8 cellular contexts compared by ENCODE assay signal in genomic region chr22:44735518-44736428, GRCh38. TPM values are rescaled to one million over a fixed set of nuclear protein-coding genes. Genes with fewer than 3 reads are reported as not detected.
DNase-seq lines count a peak whose midpoint lies in the region; ATAC-seq and TF ChIP-seq lines count a peak whose summit lies in the region.

No MANE protein-coding gene starts in this region.

- BruUV-seq in HCT116 (replicated peaks; lab: Mats Ljungman, UMichigan) = no TSS peak

- no peak overlapping the region for H3K27ac ChIP-seq in HCT116 (ENCODE audit: low read depth, low read length)
- H3K27ac ChIP-seq in osteoblast (ENCODE audit: low read depth, low read length) = no peak overlapping the region
- H3K27ac ChIP-seq in tibial artery = no peak overlapping the region

- POLR2A ChIA-PET in HCT116 (lab: Charles Lee) = no interaction called here

- H3K27me3 ChIP-seq in BE2C (no peaks in the 10 kb centered on the region), HCT116 (ENCODE audit: insufficient read depth, low read length) (no peaks in the 10 kb centered on the region), osteoblast (ENCODE audit: insufficient read depth, low read length) (peaks cover 4% of the 10 kb centered on the region), tibial artery (peaks cover 0 to 40% of the 10 kb centered on the region in 2 donors)

- no peak overlapping the region for H3K9ac ChIP-seq in HCT116 (ENCODE audit: low read length)

- RAD21 ChIA-PET in HCT116 (lab: Charles Lee; ENCODE audit: low non-redundant PET in 1 of 2, low total read pairs in 2 of 2, uncharacterized antibody in 2 of 2, unreplicated experiment in 2 of 2) = no interaction called here

- no peaks in the 10 kb centered on the region for H3K9me3 ChIP-seq in BE2C
- no peaks in the 10 kb centered on the region for H3K9me3 ChIP-seq in HCT116 (ENCODE audit: control insufficient read depth in 1 of 2, insufficient read depth in 1 of 2, low read depth in 1 of 2, low read length in 2 of 2)
- no peaks in the 10 kb centered on the region for H3K9me3 ChIP-seq in osteoblast (ENCODE audit: low read depth, low read length)
- no peaks in the 10 kb centered on the region for H3K9me3 ChIP-seq in tibial artery

- H2AFZ ChIP-seq in HCT116 (ENCODE audit: low read depth, low read length, poor library complexity, severe bottlenecking) = no peak overlapping the region
- no peak overlapping the region for H2AFZ ChIP-seq in osteoblast (ENCODE audit: low read length)

- ATAC-seq in HCT116 (peak; percentile 72), GM21381 (IDR thresholded peaks at IDR 0.05; ENCODE audit: unreplicated experiment) (no peak)

- TF ChIP-seq CTCF in BE2C (IDR thresholded peaks at IDR 0.05; ENCODE audit: low read depth, low read length) (peak; percentile 69), HCT116 (IDR thresholded peaks at IDR 0.05 in 2 of 3, conservative IDR thresholded peaks at IDR 0.05 in 1 of 3; ENCODE audit: borderline replicate concordance in 1 of 3, insufficient read depth in 1 of 3, low read depth in 2 of 3, low read length in 2 of 3) (peak; percentile 67 to 95 (median 76)), fibroblast of villous mesenchyme (IDR thresholded peaks at IDR 0.05; ENCODE audit: insufficient read depth, low read depth, low read length) (peak; percentile 70), osteoblast (IDR thresholded peaks at IDR 0.05; ENCODE audit: extremely low read depth, low read depth, low read length) (peak; percentile 89), tibial artery (IDR thresholded peaks at IDR 0.05) (peak; percentile 93 to 96)

- intact Hi-C loops in HCT116 (cut with micrococcal nuclease) (loop anchor here (1.0 kb wide), 1 partner anchor 38 kb away; no protein-coding TSS in a partner anchor), tibial artery (cut with DNase I; ENCODE audit: low total_unique reads) (loop anchor here (5.0 kb wide), 1 partner anchor 38 kb away; no protein-coding TSS in a partner anchor)

- no peaks in the 10 kb centered on the region for H4K20me1 ChIP-seq in HCT116 (ENCODE audit: insufficient read depth)
- peaks cover 9% of the 10 kb centered on the region for H4K20me1 ChIP-seq in osteoblast (ENCODE audit: insufficient read depth, low read length)

- no peak for TF ChIP-seq POLR2A in HCT116 (IDR thresholded peaks at IDR 0.05; ENCODE audit: borderline replicate concordance, extremely low read depth, insufficient read depth, insufficient read length)

- H3K4me1 ChIP-seq in BE2C (no peaks in the 10 kb centered on the region), HCT116 (ENCODE audit: control insufficient read depth in 1 of 2, insufficient read depth in 2 of 2, low read length in 2 of 2) (peaks cover 22 to 38% of the 10 kb centered on the region in 2 experiments), osteoblast (ENCODE audit: insufficient read depth, low read length) (peaks cover 2% of the 10 kb centered on the region), tibial artery (peaks cover 0 to 2% (median 0%) of the 10 kb centered on the region in 4 donors)

- CTCF ChIA-PET in HCT116 (lab: Charles Lee) = interaction anchor here (1.0 to 1.4 kb wide), 3 partner anchors 40 to 51 kb away, joined by 3 to 9 read pairs (median 4); no protein-coding TSS in a partner anchor

- no peaks in the 10 kb centered on the region for H3K9me2 ChIP-seq in HCT116 (ENCODE audit: insufficient read depth)

- DNase-seq in BE2C (peak; percentile 87), HCT116 (ENCODE audit: low read depth, low spot score) (no peak), RPMI7951 (ENCODE audit: low read depth) (peak; percentile 24), fibroblast of villous mesenchyme (ENCODE audit: low read depth) (peak; percentile 56), osteoblast (ENCODE audit: insufficient read length, low spot score, missing footprints) (peak; percentile 98), tibial artery (peak in 1 of 2 donors; percentile 65)
- DNase-seq in activated T-helper 9 cell treated with anti-CD3 and anti-CD28 coated beads, Interleukin-2, amount 50 U/mL, for 16 hours (ENCODE audit: low read depth) = peak; percentile 75

- TF ChIP-seq RAD21 in HCT116 (IDR thresholded peaks at IDR 0.05; ENCODE audit: low read depth) = peak; percentile 84

- H3K4me3 ChIP-seq in BE2C (ENCODE audit: low read depth, low read length) (no peak overlapping the region), HCT116 (replicated peaks in 1 of 2; ENCODE audit: low read depth in 1 of 2, low read length in 2 of 2) (no peak overlapping the region), fibroblast of villous mesenchyme (ENCODE audit: low read depth, low read length) (no peak overlapping the region), osteoblast (ENCODE audit: insufficient read depth, low read length) (no peak overlapping the region), tibial artery (no peak overlapping the region)

- no peak overlapping the region for H3K4me2 ChIP-seq in HCT116 (ENCODE audit: low read length)
- H3K4me2 ChIP-seq in osteoblast (ENCODE audit: insufficient read depth, low read length) = no peak overlapping the region

- H3K36me3 ChIP-seq in BE2C (no peaks in the 10 kb centered on the region), HCT116 (ENCODE audit: control insufficient read depth in 1 of 2, insufficient read depth in 2 of 2, low read length in 2 of 2) (no peaks in the 10 kb centered on the region; a peak in 1 of 4 replicates), osteoblast (ENCODE audit: insufficient read depth, low read length) (no peaks in the 10 kb centered on the region), tibial artery (no peaks in the 10 kb centered on the region)

- H3K79me2 ChIP-seq in HCT116 (ENCODE audit: insufficient read depth, low read length) = no peaks in the 10 kb centered on the region
- no peaks in the 10 kb centered on the region for H3K79me2 ChIP-seq in osteoblast (ENCODE audit: insufficient read depth, low read length)

TF ChIP-seq in HCT116, 20 proteins besides CTCF, POLR2A, EP300 and RAD21:
- TF ChIP-seq EGR1 (IDR thresholded peaks at IDR 0.05; ENCODE audit: low read depth) = no peak
- TF ChIP-seq JUND (IDR thresholded peaks at IDR 0.05) = no peak
- TF ChIP-seq MAX (IDR thresholded peaks at IDR 0.05) = no peak

RNA-seq across cellular contexts. Expression of gene ARHGAP8, which starts 16.6 kb away (rescaled TPM):
- polyA plus RNA-seq in BE2C (2012; ENCODE audit: insufficient read depth, insufficient read length, low read depth) = not detected
- total RNA-seq in HCT116 (2021; ENCODE audit: unreplicated experiment) = 67.5 TPM
- polyA plus RNA-seq in HCT116 (2012) = 41.9 and 45.9 TPM in 2 replicates
- not detected in 2 replicates for total RNA-seq in RPMI7951 (2014; rRNA removed; shearing (Covaris generic))
- total RNA-seq in fibroblast of villous mesenchyme = under 0.01 and 0.97 TPM in 2 replicates
- 0.29 and 0.36 TPM in 2 replicates for total RNA-seq in osteoblast

RNA-seq across cellular contexts. Expression of gene PRR5, which starts 33.8 kb away (rescaled TPM):
- polyA plus RNA-seq in BE2C (2012; ENCODE audit: insufficient read depth, insufficient read length, low read depth) = 8.3 TPM
- 26.9 TPM for total RNA-seq in HCT116 (2021; ENCODE audit: unreplicated experiment)
- polyA plus RNA-seq in HCT116 (2012) = 16.9 and 17.4 TPM in 2 replicates
- total RNA-seq in RPMI7951 (2014; rRNA removed; shearing (Covaris generic)) = 0.29 and 0.96 TPM in 2 replicates
- 12.9 and 16.4 TPM in 2 replicates for total RNA-seq in fibroblast of villous mesenchyme
- 13.0 and 14.8 TPM in 2 replicates for total RNA-seq in osteoblast

Comparison
In these comparisons a context has a peak if more than half of its experiments do, and no peak if none do; other contexts are left out.
1. RNA of gene ARHGAP8, which starts 16.6 kb away (total RNA-seq): 67.5 TPM in HCT116 (single experiment); 0.29 to 0.36 TPM in osteoblast, not detected in RPMI7951 and under 0.01 to 0.97 TPM in fibroblast of villous mesenchyme; every median in the first group is over 10 times any median in the second.
2. Peak in every context shown above with its lines, with median percentiles within 50 percentile points of each other: CTCF ChIP-seq.